ENCODE assay signal across 7 cellular contexts in the genomic region with DNA sequence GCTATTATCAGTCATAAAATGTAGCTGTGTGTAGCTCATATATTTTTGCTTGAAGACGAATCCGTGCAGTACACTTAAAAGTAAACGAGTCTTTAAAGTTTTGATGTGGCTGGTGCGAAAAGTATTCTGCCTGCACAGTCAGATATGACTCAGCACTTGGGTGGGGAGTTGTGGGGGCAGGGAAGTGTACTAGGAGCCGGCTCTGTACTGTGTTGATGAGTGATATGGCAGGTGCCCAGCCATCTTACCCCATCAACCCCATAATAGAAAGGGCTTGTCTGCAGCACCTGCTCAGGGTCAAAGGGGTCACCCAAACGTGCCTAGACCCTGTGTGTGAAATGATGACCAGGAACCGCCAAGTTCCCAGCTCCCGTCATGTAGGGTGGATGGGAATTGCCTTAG. TPM values are rescaled to one million over a fixed set of nuclear protein-coding genes. Genes with fewer than 3 reads are reported as not detected.
A peak's percentile ranks its signal among the peaks of the same experiment; 100 is the strongest.
DNase-seq lines count a peak whose midpoint lies in the region; ATAC-seq and TF ChIP-seq lines count a peak whose summit lies in the region.

No MANE protein-coding gene starts in this region.

- H3K4me3 ChIP-seq in colonic mucosa: no peak overlapping the region
- no peak overlapping the region for H3K4me3 ChIP-seq in skeletal muscle cell (ENCODE audit: low read depth, low read length)

- no peaks in the 10 kb centered on the region for H3K4me1 ChIP-seq in colonic mucosa

- peaks cover 4 to 20% (median 8%) of the 10 kb centered on the region in 3 donors for H3K36me3 Mint-ChIP-seq in immature natural killer cell

- ATAC-seq in GM18907 (IDR thresholded peaks at IDR 0.05; ENCODE audit: unreplicated experiment) (peak; percentile 80), HG03354 (IDR thresholded peaks at IDR 0.05; ENCODE audit: poor library complexity, severe bottlenecking, unreplicated experiment) (peak; percentile 82)

- no peaks in the 10 kb centered on the region for H3K9me3 Mint-ChIP-seq in immature natural killer cell

- H3K27ac ChIP-seq in colonic mucosa: no peak overlapping the region

- no peaks in the 10 kb centered on the region for H3K27me3 ChIP-seq in colonic mucosa

- H3K36me3 ChIP-seq in colonic mucosa: no peaks in the 10 kb centered on the region

- H3K27me3 Mint-ChIP-seq in immature natural killer cell (ENCODE audit: low read depth in 3 of 3): peaks cover 0 to 6% (median 0%) of the 10 kb centered on the region in 3 donors

- H3K4me3 Mint-ChIP-seq in immature natural killer cell: no peak overlapping the region

- intact Hi-C loops in colonic mucosa (cut with DNase I): no loop called here

- no peaks in the 10 kb centered on the region for H3K9me3 ChIP-seq in colonic mucosa

- H3K9ac ChIP-seq in colonic mucosa (ENCODE audit: low read depth in 2 of 2, low read length in 2 of 2): no peak overlapping the region

- no peak for TF ChIP-seq CTCF in colonic mucosa (IDR thresholded peaks at IDR 0.05)

- H3K4me1 Mint-ChIP-seq in immature natural killer cell: peaks cover 3 to 10% of the 10 kb centered on the region in 2 donors

- no peak overlapping the region for H3K27ac Mint-ChIP-seq in immature natural killer cell

- peak; percentile 54 for DNase-seq in activated CD4-positive, CD25-positive, alpha-beta regulatory T cell treated with anti-CD3 and anti-CD28 coated beads, Interleukin-2, amount 50 U/mL, for 72 hours
- DNase-seq in colonic mucosa (peak; percentile 63), skeletal muscle cell (ENCODE audit: low read depth) (peak; percentile 53), immature natural killer cell (no peak), NCI-H345 treated with DMSO at 0.1 percent for 48 hours (lab: John Stamatoyannopoulos, UW; ENCODE audit: unreplicated experiment) (no peak)

RNA-seq across cellular contexts. Expression of a gene that starts 47.8 kb away (rescaled TPM):
- 10 to 100 TPM; 21.3 to 31.7 TPM for total RNA-seq in colonic mucosa
- polyA plus RNA-seq in immature natural killer cell: 1 to 10 TPM; 2.0 to 5.4 (median 4.8) TPM

Comparison
In these comparisons a context has a peak if more than half of its experiments do, and no peak if none do; other contexts are left out.
1. DNase-seq: peak in activated CD4-positive, CD25-positive, alpha-beta regulatory T cell treated with anti-CD3 and anti-CD28 coated beads, Interleukin-2, amount 50 U/mL, for 72 hours (single experiment), colonic mucosa (single experiment) and skeletal muscle cell (single experiment); none in immature natural killer cell (0 of 3) and NCI-H345 treated with DMSO at 0.1 percent for 48 hours (single experiment).